20 cellular contexts compared by ENCODE assay signal in the genomic region with DNA sequence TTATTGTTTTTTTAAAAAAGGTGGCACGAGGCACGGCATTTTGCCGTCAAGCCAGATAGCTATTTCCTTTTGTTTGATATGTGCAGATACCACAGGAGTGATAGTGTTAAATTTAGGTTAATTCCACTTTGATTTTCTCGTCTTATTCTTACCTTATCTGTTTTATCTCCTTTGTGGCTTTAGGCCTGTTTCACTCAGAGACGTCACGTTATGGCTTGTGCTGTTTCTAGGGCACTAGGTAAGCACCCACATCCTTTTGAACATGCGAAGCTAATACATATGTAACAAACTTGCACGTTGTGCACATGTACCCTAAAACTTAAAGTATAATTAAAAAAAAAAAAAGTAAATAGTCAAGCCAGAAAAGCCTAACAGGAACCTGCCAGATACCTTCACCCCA. TPM values are rescaled to one million over a fixed set of nuclear protein-coding genes. Genes with fewer than 3 reads are reported as not detected.
DNase-seq lines count a peak whose midpoint lies in the region; ATAC-seq and TF ChIP-seq lines count a peak whose summit lies in the region.
"Had no signal": no experiment of that assay in that cellular context is flagged by ENCODE, and none has a peak within 500 bp of the region (broad histone marks: within the 10 kb centered on the region; RNA-seq: fewer than 3 reads in every experiment).

No MANE protein-coding gene starts in this region.

- peak overlapping the region; percentile 67 for H3K27ac Mint-ChIP-seq in activated naive CD8-positive, alpha-beta T cell treated with anti-CD3 and anti-CD28 coated beads, Interleukin-2, amount 50 U/mL, for 24 hours
- no peak overlapping the region for H3K27ac Mint-ChIP-seq in mesothelial cell of epicardium

- H3K9me3 Mint-ChIP-seq in activated naive CD8-positive, alpha-beta T cell treated with anti-CD3 and anti-CD28 coated beads, Interleukin-2, amount 50 U/mL, for 24 hours = no peaks in the 10 kb centered on the region
- H3K9me3 Mint-ChIP-seq in mesothelial cell of epicardium = no peaks in the 10 kb centered on the region

- no peaks in the 10 kb centered on the region for H3K27me3 ChIP-seq in thymus (ENCODE audit: control insufficient read depth, insufficient read depth)
- H3K27me3 ChIP-seq: BE2C, tibial artery had no signal

- H3K4me1 Mint-ChIP-seq in activated naive CD8-positive, alpha-beta T cell treated with anti-CD3 and anti-CD28 coated beads, Interleukin-2, amount 50 U/mL, for 24 hours = peaks cover 82% of the 10 kb centered on the region
- peaks cover 6% of the 10 kb centered on the region for H3K4me1 Mint-ChIP-seq in mesothelial cell of epicardium

- no peaks in the 10 kb centered on the region for H3K36me3 ChIP-seq in thymus (ENCODE audit: control insufficient read depth, insufficient read depth)
- H3K36me3 ChIP-seq: BE2C, tibial artery had no signal

- 8% methylated on average over 8 of the region's 8 CpGs for WGBS in thymus

- intact Hi-C loops in head of caudate nucleus (cut with DNase I) = no loop called here

- H3K4me3 Mint-ChIP-seq in activated naive CD8-positive, alpha-beta T cell treated with anti-CD3 and anti-CD28 coated beads, Interleukin-2, amount 50 U/mL, for 24 hours = no peak overlapping the region
- H3K4me3 Mint-ChIP-seq in mesothelial cell of epicardium = no peak overlapping the region

- H3K27me3 Mint-ChIP-seq in activated naive CD8-positive, alpha-beta T cell treated with anti-CD3 and anti-CD28 coated beads, Interleukin-2, amount 50 U/mL, for 24 hours = peaks cover 6% of the 10 kb centered on the region
- peaks cover 18% of the 10 kb centered on the region for H3K27me3 Mint-ChIP-seq in mesothelial cell of epicardium (ENCODE audit: low read depth)

- H3K4me1 ChIP-seq in thymus (ENCODE audit: control insufficient read depth, insufficient read depth, low read length) = peaks cover 17% of the 10 kb centered on the region
- H3K4me1 ChIP-seq: BE2C had no signal

- peak; percentile 76 for ATAC-seq in activated naive CD8-positive, alpha-beta T cell treated with anti-CD3 and anti-CD28 coated beads, Interleukin-2, amount 50 U/mL, for 24 hours

- H3K9me3 ChIP-seq in thymus (ENCODE audit: control insufficient read depth) = no peaks in the 10 kb centered on the region
- H3K9me3 ChIP-seq: BE2C, tibial artery had no signal

- DNase-seq in stimulated activated CD8-positive, alpha-beta memory T cell treated with anti-CD3 and anti-CD28 coated beads, Interleukin-12 subunit alpha, Interleukin-12 subunit beta, amount 100 ng/mL, for 1 hour (ENCODE audit: low read depth) = peak; percentile 15
- DNase-seq in stimulated activated CD8-positive, alpha-beta memory T cell treated with anti-CD3 and anti-CD28 coated beads, Interleukin-4, amount 100 ng/mL, for 48 hours = no peak
- peak; percentile 23 to 24 for DNase-seq in activated CD4-positive, alpha-beta T cell treated with anti-CD3 and anti-CD28 coated beads, Interleukin-2, amount 50 U/mL, for 4 hours
- no peak for DNase-seq in activated naive CD8-positive, alpha-beta T cell treated with anti-CD3 and anti-CD28 coated beads, Interleukin-2, amount 50 U/mL, for 24 hours
- DNase-seq in head of caudate nucleus (no peak), mesothelial cell of epicardium (ENCODE audit: low spot score in 2 of 2, unreplicated experiment in 2 of 2) (no peak), NCI-H2171 (lab: John Stamatoyannopoulos, UW) (no peak)
- DNase-seq: BE2C, DMS79 treated with DMSO at 0.1 percent for 48 hours, mesendoderm, NCI-H1092, NCI-H226, occipital lobe, SHP77, tibial artery had no signal

- peak overlapping the region; percentile 71 for H3K27ac ChIP-seq in thymus (ENCODE audit: low read depth)
- H3K27ac ChIP-seq: epithelial cell of prostate, tibial artery had no signal

- no peak overlapping the region for H3K4me3 ChIP-seq in thymus (ENCODE audit: low read length)
- H3K4me3 ChIP-seq: tibial artery had no signal

- no peaks in the 10 kb centered on the region for H3K36me3 Mint-ChIP-seq in activated naive CD8-positive, alpha-beta T cell treated with anti-CD3 and anti-CD28 coated beads, Interleukin-2, amount 50 U/mL, for 24 hours (ENCODE audit: low read depth)
- H3K36me3 Mint-ChIP-seq in mesothelial cell of epicardium = no peaks in the 10 kb centered on the region

- no peak for TF ChIP-seq CTCF in mesothelial cell of epicardium (IDR thresholded peaks at IDR 0.05; ENCODE audit: unreplicated experiment)

RNA-seq across cellular contexts. Expression of a gene that starts 57.8 kb away (rescaled TPM):
- 0.09 TPM for polyA plus RNA-seq in thymus
- not detected in 3 replicates for total RNA-seq in mesothelial cell of epicardium
- total RNA-seq: chondrocyte, glomerular endothelial cell, H1, occipital lobe had no signal
- polyA plus RNA-seq: H1 had no signal

Comparison
In these comparisons a context has a peak if more than half of its experiments do, and no peak if none do; other contexts are left out.
1. DNase-seq: peak in stimulated activated CD8-positive, alpha-beta memory T cell treated with anti-CD3 and anti-CD28 coated beads, Interleukin-12 subunit alpha, Interleukin-12 subunit beta, amount 100 ng/mL, for 1 hour (single experiment) and activated CD4-positive, alpha-beta T cell treated with anti-CD3 and anti-CD28 coated beads, Interleukin-2, amount 50 U/mL, for 4 hours (2 of 2); none in stimulated activated CD8-positive, alpha-beta memory T cell treated with anti-CD3 and anti-CD28 coated beads, Interleukin-4, amount 100 ng/mL, for 48 hours (single experiment), activated naive CD8-positive, alpha-beta T cell treated with anti-CD3 and anti-CD28 coated beads, Interleukin-2, amount 50 U/mL, for 24 hours (single experiment), head of caudate nucleus (0 of 42), mesothelial cell of epicardium (0 of 2) and NCI-H2171 (single experiment).